In the genomic region with DNA sequence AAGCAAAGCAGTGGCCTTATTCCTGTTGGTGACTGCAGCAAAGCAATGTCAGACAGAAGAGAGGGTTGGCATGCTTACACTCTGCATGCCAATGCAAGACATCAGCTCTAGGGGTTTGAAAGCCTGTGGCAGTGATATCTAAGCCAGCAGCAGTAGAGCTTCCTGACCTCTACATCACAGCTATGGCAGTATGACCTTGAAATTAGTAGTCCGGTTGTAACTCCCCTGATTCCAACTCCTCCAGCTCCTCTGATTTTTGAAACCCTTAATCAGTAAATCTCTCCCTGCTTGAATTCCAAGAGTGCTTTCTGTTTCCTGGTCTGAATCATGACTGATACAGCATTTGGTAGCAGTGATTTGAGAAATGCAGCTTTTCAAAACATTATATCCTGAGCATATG, we compare ENCODE assay signal across 19 cellular contexts. TPM values are rescaled to one million over a fixed set of nuclear protein-coding genes. Genes with fewer than 3 reads are reported as not detected.
DNase-seq lines count a peak whose midpoint lies in the region; ATAC-seq and TF ChIP-seq lines count a peak whose summit lies in the region.
"Had no signal": no experiment of that assay in that cellular context is flagged by ENCODE, and none has a peak within 500 bp of the region (broad histone marks: within the 10 kb centered on the region; RNA-seq: fewer than 3 reads in every experiment).

No MANE protein-coding gene starts in this region.

- no peaks in the 10 kb centered on the region for H3K36me3 Mint-ChIP-seq in CD8-positive, alpha-beta memory T cell
- H3K36me3 Mint-ChIP-seq: activated CD4-positive, alpha-beta memory T cell treated with anti-CD3 and anti-CD28 coated beads for 36 hours; activated naive CD8-positive, alpha-beta T cell treated with anti-CD3 and anti-CD28 coated beads, Interleukin-2, amount 10 ng/mL, durations not matched to agents 7 days and 5 days had no signal

- DNase-seq in right cardiac atrium (no peak), heart right ventricle (no peak), adipocyte (ENCODE audit: low read depth) (peak; percentile 63), fibroblast of peridontal ligament (ENCODE audit: extremely low read depth) (peak; percentile 26), smooth muscle cell (lab: John Stamatoyannopoulos, UW; ENCODE audit: unreplicated experiment) (no peak)
- no peak for DNase-seq in activated CD4-positive, alpha-beta T cell treated with anti-CD3 and anti-CD28 coated beads, Interleukin-2, amount 50 U/mL, for 4 hours
- no peak for DNase-seq in CD8-positive, alpha-beta memory T cell
- DNase-seq: activated CD4-positive, alpha-beta memory T cell treated with anti-CD3 and anti-CD28 coated beads for 36 hours; activated naive CD8-positive, alpha-beta T cell treated with anti-CD3 and anti-CD28 coated beads, Interleukin-2, amount 10 ng/mL, durations not matched to agents 7 days and 5 days; activated T-cell treated with anti-CD3 and anti-CD28 coated beads, Interleukin-2, amount 50 U/mL, for 72 hours; Kasumi-1; lower lobe of right lung; naive thymus-derived CD8-positive, alpha-beta T cell; NCI-H1436 treated with DMSO at 0.1 percent for 48 hours; NCI-H446; SIG-M5; stimulated activated naive CD8-positive, alpha-beta T cell treated with anti-CD3 and anti-CD28 coated beads, Interleukin-15, amount 100 ng/mL, for 72 hours had no signal

- TF ChIP-seq CTCF in heart right ventricle (IDR thresholded peaks at IDR 0.05): no peak
- no peak for TF ChIP-seq CTCF in smooth muscle cell (IDR thresholded peaks at IDR 0.05; ENCODE audit: borderline replicate concordance, insufficient read depth, poor library complexity, severe bottlenecking)

- no peaks in the 10 kb centered on the region for H3K36me3 ChIP-seq in heart right ventricle
- no peaks in the 10 kb centered on the region for H3K36me3 ChIP-seq in adipocyte (ENCODE audit: control insufficient read depth, insufficient read depth, low read length, severe bottlenecking)
- H3K36me3 ChIP-seq in smooth muscle cell (ENCODE audit: low read depth): no peaks in the 10 kb centered on the region
- no peaks in the 10 kb centered on the region for H3K36me3 ChIP-seq in CD8-positive, alpha-beta memory T cell (ENCODE audit: insufficient read depth, low read length)
- H3K36me3 ChIP-seq: lower lobe of right lung had no signal

- intact Hi-C loops in right cardiac atrium (cut with DNase I): no loop called here
- intact Hi-C loops in heart right ventricle (cut with DNase I): no loop called here

- no peaks in the 10 kb centered on the region for H4K20me1 ChIP-seq in smooth muscle cell (ENCODE audit: low read depth)

- no peak overlapping the region for H3K4me3 Mint-ChIP-seq in CD8-positive, alpha-beta memory T cell
- H3K4me3 Mint-ChIP-seq: activated CD4-positive, alpha-beta memory T cell treated with anti-CD3 and anti-CD28 coated beads for 36 hours; activated naive CD8-positive, alpha-beta T cell treated with anti-CD3 and anti-CD28 coated beads, Interleukin-2, amount 10 ng/mL, durations not matched to agents 7 days and 5 days; activated T-cell treated with anti-CD3 and anti-CD28 coated beads, Interleukin-2, amount 50 U/mL, for 72 hours; naive thymus-derived CD8-positive, alpha-beta T cell; stimulated activated naive CD8-positive, alpha-beta T cell treated with anti-CD3 and anti-CD28 coated beads, Interleukin-15, amount 100 ng/mL, for 72 hours had no signal

- H3K9me3 Mint-ChIP-seq in CD8-positive, alpha-beta memory T cell: peaks cover 5 to 21% (median 7%) of the 10 kb centered on the region in 5 donors

- H3K4me1 Mint-ChIP-seq in CD8-positive, alpha-beta memory T cell: no peaks in the 10 kb centered on the region
- H3K4me1 Mint-ChIP-seq: activated naive CD8-positive, alpha-beta T cell treated with anti-CD3 and anti-CD28 coated beads, Interleukin-2, amount 10 ng/mL, durations not matched to agents 7 days and 5 days; stimulated activated naive CD8-positive, alpha-beta T cell treated with anti-CD3 and anti-CD28 coated beads, Interleukin-15, amount 100 ng/mL, for 72 hours had no signal

- H3F3A ChIP-seq in smooth muscle cell (ENCODE audit: low read depth): peaks cover 4% of the 10 kb centered on the region

- H3K27ac ChIP-seq in right cardiac atrium (ENCODE audit: low read length) (no peak overlapping the region), heart right ventricle (no peak overlapping the region), smooth muscle cell (ENCODE audit: low read depth) (peak overlapping the region; percentile 43)
- H3K27ac ChIP-seq in CD8-positive, alpha-beta memory T cell (ENCODE audit: low read depth, low read length): no peak overlapping the region
- H3K27ac ChIP-seq: coronary artery, lower lobe of right lung had no signal

- no peak overlapping the region for H3K4me3 ChIP-seq in right cardiac atrium (ENCODE audit: low read length)
- H3K4me3 ChIP-seq in heart right ventricle: no peak overlapping the region
- H3K4me3 ChIP-seq in adipocyte (ENCODE audit: low read length): no peak overlapping the region
- no peak overlapping the region for H3K4me3 ChIP-seq in smooth muscle cell
- H3K4me3 ChIP-seq in CD8-positive, alpha-beta memory T cell (ENCODE audit: low read length): no peak overlapping the region
- H3K4me3 ChIP-seq: coronary artery, lower lobe of right lung had no signal

- H3K79me2 ChIP-seq in smooth muscle cell (ENCODE audit: low read depth): no peaks in the 10 kb centered on the region

- peak; percentile 78 to 88 for ATAC-seq in right cardiac atrium
- no peak for ATAC-seq in heart right ventricle
- ATAC-seq in HG03159 (IDR thresholded peaks at IDR 0.05; ENCODE audit: unreplicated experiment): no peak
- ATAC-seq: activated T-cell treated with anti-CD3 and anti-CD28 coated beads, Interleukin-2, amount 50 U/mL, for 72 hours; lower lobe of right lung; naive thymus-derived CD8-positive, alpha-beta T cell; stimulated activated naive CD8-positive, alpha-beta T cell treated with anti-CD3 and anti-CD28 coated beads, Interleukin-15, amount 100 ng/mL, for 72 hours had no signal

- H2AFZ ChIP-seq in smooth muscle cell (ENCODE audit: low read depth): peak overlapping the region; percentile 67

- no peaks in the 10 kb centered on the region for H3K27me3 Mint-ChIP-seq in CD8-positive, alpha-beta memory T cell
- H3K27me3 Mint-ChIP-seq: activated CD4-positive, alpha-beta memory T cell treated with anti-CD3 and anti-CD28 coated beads for 36 hours; activated naive CD8-positive, alpha-beta T cell treated with anti-CD3 and anti-CD28 coated beads, Interleukin-2, amount 10 ng/mL, durations not matched to agents 7 days and 5 days; naive thymus-derived CD8-positive, alpha-beta T cell; stimulated activated naive CD8-positive, alpha-beta T cell treated with anti-CD3 and anti-CD28 coated beads, Interleukin-15, amount 100 ng/mL, for 72 hours had no signal

- CTCF ChIA-PET in CD8-positive, alpha-beta memory T cell (lab: Charles Lee): no interaction called here

- H3K4me2 ChIP-seq in smooth muscle cell: peak overlapping the region; percentile 33

- H3K9ac ChIP-seq in adipocyte (ENCODE audit: low read length) (no peak overlapping the region), smooth muscle cell (ENCODE audit: low read depth) (no peak overlapping the region)

- H3K9me3 ChIP-seq in right cardiac atrium (ENCODE audit: control insufficient read depth, low read length) (no peaks in the 10 kb centered on the region), heart right ventricle (no peaks in the 10 kb centered on the region), adipocyte (ENCODE audit: control insufficient read depth, low read length) (no peaks in the 10 kb centered on the region), smooth muscle cell (replicated peaks; ENCODE audit: low read depth) (no peaks in the 10 kb centered on the region)
- no peaks in the 10 kb centered on the region for H3K9me3 ChIP-seq in CD8-positive, alpha-beta memory T cell (ENCODE audit: low read length)
- H3K9me3 ChIP-seq: lower lobe of right lung had no signal

- H3K27me3 ChIP-seq in right cardiac atrium (ENCODE audit: control insufficient read depth, insufficient read depth): no peaks in the 10 kb centered on the region
- H3K27me3 ChIP-seq in heart right ventricle: no peaks in the 10 kb centered on the region
- no peaks in the 10 kb centered on the region for H3K27me3 ChIP-seq in adipocyte (replicated peaks; ENCODE audit: control insufficient read depth, insufficient read depth, low read length)
- no peaks in the 10 kb centered on the region for H3K27me3 ChIP-seq in smooth muscle cell (ENCODE audit: low read depth)
- no peaks in the 10 kb centered on the region for H3K27me3 ChIP-seq in CD8-positive, alpha-beta memory T cell (ENCODE audit: insufficient read depth, low read length, poor library complexity, severe bottlenecking)

- H3K4me1 ChIP-seq in right cardiac atrium (ENCODE audit: control insufficient read depth, insufficient read depth, low read length) (peaks cover 3% of the 10 kb centered on the region), heart right ventricle (peaks cover 0 to 3% (median 0%) of the 10 kb centered on the region in 9 donors), adipocyte (ENCODE audit: control insufficient read depth, insufficient read depth, low read length) (peaks cover 3% of the 10 kb centered on the region), smooth muscle cell (ENCODE audit: low read depth) (no peaks in the 10 kb centered on the region)
- H3K4me1 ChIP-seq in CD8-positive, alpha-beta memory T cell (ENCODE audit: insufficient read depth, low read length): no peaks in the 10 kb centered on the region
- H3K4me1 ChIP-seq: lower lobe of right lung had no signal

- WGBS in right cardiac atrium: 23% methylated on average over 1 of the region's 1 CpG
- WGBS in heart right ventricle, 2 donors: 13 to 18% methylated on average over 1 of the region's 1 CpG
- WGBS in smooth muscle cell (ENCODE audit: low lambda C conversion rate): 10% methylated on average over 1 of the region's 1 CpG

- POLR2A ChIA-PET in CD8-positive, alpha-beta memory T cell (lab: Charles Lee): no interaction called here

- H3K27ac Mint-ChIP-seq in CD8-positive, alpha-beta memory T cell: no peak overlapping the region
- H3K27ac Mint-ChIP-seq: activated CD4-positive, alpha-beta memory T cell treated with anti-CD3 and anti-CD28 coated beads for 36 hours; activated naive CD8-positive, alpha-beta T cell treated with anti-CD3 and anti-CD28 coated beads, Interleukin-2, amount 10 ng/mL, durations not matched to agents 7 days and 5 days; activated T-cell treated with anti-CD3 and anti-CD28 coated beads, Interleukin-2, amount 50 U/mL, for 72 hours; naive thymus-derived CD8-positive, alpha-beta T cell had no signal

RNA-seq across cellular contexts. Expression of gene LRP1B, which starts 60.0 kb away (rescaled TPM):
- total RNA-seq in right cardiac atrium (1 to 10 TPM in 1 of 4 donors, under 1 TPM in 3; 0.21 to 1.8 (median 0.61) TPM), heart right ventricle (under 1 TPM; 0.02 to 0.27 (median 0.11) TPM), smooth muscle cell (1.1 and 2.9 TPM in 2 replicates)
- polyA plus RNA-seq in right cardiac atrium (0.23 TPM), heart right ventricle (under 1 TPM in 1 of 2 donors, not detected in 1; 0.15 TPM), smooth muscle cell (0.08 and 1.2 TPM in 2 replicates)
- not detected for total RNA-seq in CD8-positive, alpha-beta memory T cell
- polyA plus RNA-seq in CD8-positive, alpha-beta memory T cell: not detected
- total RNA-seq: activated CD4-positive, alpha-beta memory T cell treated with anti-CD3 and anti-CD28 coated beads for 36 hours; activated naive CD8-positive, alpha-beta T cell treated with anti-CD3 and anti-CD28 coated beads, Interleukin-2, amount 10 ng/mL, durations not matched to agents 7 days and 5 days; activated T-cell treated with anti-CD3 and anti-CD28 coated beads, Interleukin-2, amount 50 U/mL, for 72 hours; naive thymus-derived CD8-positive, alpha-beta T cell had no signal
- polyA plus RNA-seq: naive thymus-derived CD8-positive, alpha-beta T cell had no signal

Comparison
In these comparisons a context has a peak if more than half of its experiments do, and no peak if none do; other contexts are left out.
1. ATAC-seq: peak in right cardiac atrium (2 of 2); none in heart right ventricle (0 of 8) and HG03159 (single experiment).
2. DNase-seq: peak in adipocyte (single experiment) and fibroblast of peridontal ligament (single experiment); none in right cardiac atrium (0 of 3), heart right ventricle (0 of 2), smooth muscle cell (single experiment), activated CD4-positive, alpha-beta T cell treated with anti-CD3 and anti-CD28 coated beads, Interleukin-2, amount 50 U/mL, for 4 hours (0 of 2) and CD8-positive, alpha-beta memory T cell (0 of 5).